In the genomic region with DNA sequence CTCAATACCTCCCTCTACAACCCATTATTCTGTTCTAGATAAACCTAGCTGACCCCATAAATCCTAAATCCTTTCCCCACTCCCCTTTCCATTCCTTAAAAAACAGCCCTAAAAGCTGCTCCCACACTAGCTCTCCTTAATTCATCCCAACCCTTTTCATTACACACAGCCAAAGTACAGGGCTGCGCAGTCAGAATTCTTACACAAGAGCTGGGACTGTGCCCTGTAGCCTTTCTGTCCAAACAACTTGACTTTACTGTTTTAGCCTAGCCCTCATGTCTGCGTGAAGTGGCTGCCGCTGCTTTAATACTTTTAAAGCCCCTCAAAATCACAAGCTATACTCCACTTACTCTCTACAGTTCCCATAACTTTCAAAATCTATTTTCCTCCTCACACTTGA, we compare ENCODE assay signal across 15 cellular contexts. TPM values are rescaled to one million over a fixed set of nuclear protein-coding genes. Genes with fewer than 3 reads are reported as not detected.
"Had no signal": no experiment of that assay in that cellular context is flagged by ENCODE, and none has a peak within 500 bp of the region (broad histone marks: within the 10 kb centered on the region; RNA-seq: fewer than 3 reads in every experiment).

No MANE protein-coding gene starts in this region.

RNA-seq across cellular contexts. Expression of a gene that starts 23.9 kb away (rescaled TPM):
- total RNA-seq: stomach, subcutaneous adipose tissue, temporal lobe, testis, thyroid gland, tibial nerve, transverse colon, upper lobe of right lung, ureter, urinary bladder, uterus had no signal
- polyA plus RNA-seq: urinary bladder had no signal

RNA-seq across cellular contexts. Expression of a gene that starts 55.9 kb away (rescaled TPM):
- total RNA-seq: stomach, subcutaneous adipose tissue, suprapubic skin, temporal lobe, testis, thoracic aorta, thyroid gland, tibial nerve, transverse colon, upper lobe of left lung, upper lobe of right lung, ureter, urinary bladder, uterus, vagina had no signal
- polyA plus RNA-seq: stomach, urinary bladder had no signal
